In the genomic region with DNA sequence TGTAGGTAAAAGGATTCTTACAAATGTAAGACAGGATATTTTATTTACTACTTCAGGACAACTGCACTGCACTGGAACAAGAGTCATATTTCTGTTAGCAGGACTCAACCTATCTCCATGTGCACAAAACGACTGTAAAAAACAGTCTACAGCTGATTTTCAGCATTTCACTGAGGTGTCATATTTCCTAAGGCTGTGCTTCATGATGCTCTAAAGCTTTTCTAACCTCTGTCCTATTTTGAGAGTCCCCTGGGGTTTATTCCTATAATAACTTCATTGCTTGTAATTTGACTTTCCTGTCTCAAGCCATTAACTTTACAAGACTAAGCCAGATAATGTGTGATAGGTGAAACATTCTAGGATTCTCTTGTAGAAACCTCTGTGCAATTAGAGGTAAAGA, we compare ENCODE assay signal across 32 cellular contexts.
A peak's percentile ranks its signal among the peaks of the same experiment; 100 is the strongest.
DNase-seq lines count a peak whose midpoint lies in the region; ATAC-seq and TF ChIP-seq lines count a peak whose summit lies in the region.
"Had no signal": no experiment of that assay in that cellular context is flagged by ENCODE, and none has a peak within 500 bp of the region (broad histone marks: within the 10 kb centered on the region; RNA-seq: fewer than 3 reads in every experiment).

No MANE protein-coding gene starts in this region.

- peak overlapping the region; percentile 70 for H3K27ac ChIP-seq in cardiac muscle cell
- no peak overlapping the region for H3K27ac ChIP-seq in right atrium auricular region
- H3K27ac ChIP-seq: A549, brain microvascular endothelial cell, coronary artery, esophagus squamous epithelium, GM23248, left ventricle myocardium inferior, Peyer's patch, tibial nerve had no signal

- ATAC-seq in HG03442 (IDR thresholded peaks at IDR 0.05; ENCODE audit: unreplicated experiment), result no peak
- no peak for ATAC-seq in HG02759 (IDR thresholded peaks at IDR 0.05; ENCODE audit: unreplicated experiment)
- ATAC-seq: A549 had no signal

- H3K27me3 ChIP-seq in cardiac muscle cell, result no peaks in the 10 kb centered on the region
- H3K27me3 ChIP-seq in right atrium auricular region, result no peaks in the 10 kb centered on the region
- H3K27me3 ChIP-seq: brain microvascular endothelial cell, esophagus squamous epithelium, tibial nerve had no signal

- no peak for TF ChIP-seq CTCF in cardiac muscle cell (IDR thresholded peaks at IDR 0.05; ENCODE audit: low read depth, low read length)
- no peak for TF ChIP-seq CTCF in right atrium auricular region (IDR thresholded peaks at IDR 0.05)

- no peaks in the 10 kb centered on the region for H3K9me3 ChIP-seq in cardiac muscle cell (ENCODE audit: low read depth)
- H3K9me3 ChIP-seq in right atrium auricular region, result no peaks in the 10 kb centered on the region
- H3K9me3 ChIP-seq: A549, esophagus squamous epithelium, left ventricle myocardium inferior, MG63, Peyer's patch, tibial nerve had no signal

- H3K4me3 ChIP-seq in cardiac muscle cell, result no peak overlapping the region
- H3K4me3 ChIP-seq in right atrium auricular region, result no peak overlapping the region
- H3K4me3 ChIP-seq: A549, coronary artery, esophagus squamous epithelium, GM23248, left ventricle myocardium inferior, MG63, Peyer's patch, tibial nerve had no signal

- DNase-seq in cardiac muscle cell (ENCODE audit: low read depth in 1 of 2, low spot score in 1 of 2) (peak; percentile 4 to 13), right atrium auricular region (ENCODE audit: low spot score) (no peak), brain pericyte (ENCODE audit: low read depth, low spot score) (peak; percentile 53), left kidney (ENCODE audit: low read depth, low spot score) (peak; percentile 74), hippocampal formation (lab: John Stamatoyannopoulos, UW) (no peak), NCI-H1436 (lab: John Stamatoyannopoulos, UW) (no peak)
- DNase-seq: activated CD4-positive, alpha-beta T cell treated with anti-CD3 and anti-CD28 coated beads, Interleukin-2, amount 50 U/mL, for 1 hour; activated naive CD4-positive, alpha-beta T cell treated with Interleukin-2 at 50 U/mL for 16 hours; activated T-cell treated with anti-CD3 and anti-CD28 coated beads, Interleukin-2, amount 50 U/mL, for 48 hours; brain microvascular endothelial cell; CD8-positive, alpha-beta memory T cell; DMS153; endodermal cell; esophagus squamous epithelium; GM23248; left ventricle myocardium inferior; mesendoderm; MG63; NCI-H1105 treated with DMSO at 0.1 percent for 48 hours; NCI-H2107; occipital lobe; Peyer's patch; SHP77 treated with DMSO at 0.1 percent for 48 hours; small intestine; stimulated activated CD4-positive, alpha-beta T cell treated with anti-CD3 and anti-CD28 coated beads, Interleukin-1b, Interleukin-23, amount 100 ng/mL, for 48 hours; SW 1271; T1000 had no signal

- H3K4me1 ChIP-seq in cardiac muscle cell (ENCODE audit: low read depth) (peaks cover 11% of the 10 kb centered on the region), right atrium auricular region (no peaks in the 10 kb centered on the region)
- H3K4me1 ChIP-seq: esophagus squamous epithelium, left ventricle myocardium inferior, Peyer's patch, tibial nerve had no signal

- H3K36me3 ChIP-seq in cardiac muscle cell, result no peaks in the 10 kb centered on the region
- H3K36me3 ChIP-seq in right atrium auricular region, result no peaks in the 10 kb centered on the region
- H3K36me3 ChIP-seq: brain microvascular endothelial cell, esophagus squamous epithelium, left ventricle myocardium inferior, MG63, Peyer's patch, tibial nerve had no signal

Comparison
In these comparisons a context has a peak if more than half of its experiments do, and no peak if none do; other contexts are left out.
1. DNase-seq: peak in cardiac muscle cell (2 of 2), brain pericyte (single experiment) and left kidney (single experiment); none in right atrium auricular region (single experiment), hippocampal formation (0 of 2) and NCI-H1436 (single experiment).